ENCODE assay signal across 8 cellular contexts in the genomic region with DNA sequence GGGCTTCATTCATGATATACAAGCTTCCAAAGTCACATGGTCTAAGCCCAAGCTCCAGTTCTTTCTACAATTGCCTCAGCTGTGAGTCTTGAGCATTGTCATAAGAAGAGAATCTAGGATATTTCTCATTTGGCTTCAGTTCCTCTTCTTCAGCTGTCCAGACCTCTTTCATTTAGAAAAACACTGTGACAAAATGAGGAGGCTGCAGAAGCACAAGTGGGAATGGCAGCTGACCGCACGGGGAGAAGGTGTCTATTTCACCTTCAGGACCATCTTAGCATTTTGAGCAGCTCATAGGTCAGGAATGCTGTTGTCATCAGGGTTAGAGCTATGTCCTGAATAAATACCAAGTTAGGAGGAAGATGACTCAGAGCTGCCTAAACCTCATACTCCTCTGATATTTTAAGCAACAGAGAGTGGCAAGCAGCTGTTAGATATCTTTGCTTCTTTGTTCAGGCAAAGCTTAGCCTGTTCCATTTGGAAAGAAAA.
DNase-seq lines count a peak whose midpoint lies in the region; ATAC-seq and TF ChIP-seq lines count a peak whose summit lies in the region.

No MANE protein-coding gene starts in this region.

- ATAC-seq in GM19467 (IDR thresholded peaks at IDR 0.05; ENCODE audit: unreplicated experiment) (peak; percentile 78), HG03460 (IDR thresholded peaks at IDR 0.05; ENCODE audit: unreplicated experiment) (peak; percentile 87)

- H3K27me3 ChIP-seq in neuron (ENCODE audit: insufficient read depth, low read length) = no peaks in the 10 kb centered on the region

- CTCF ChIA-PET in HEK293T (lab: Yijun Ruan, JAX) = no interaction called here

- no peaks in the 10 kb centered on the region for H3K36me3 ChIP-seq in neuron (ENCODE audit: insufficient read depth, low read length)

- POLR2A ChIA-PET in HEK293T (lab: Yijun Ruan, JAX) = interaction anchor here (0.6 to 3.4 kb wide), 4 partner anchors 10 to 390 kb away, joined by 3 to 17 read pairs (median 4); a partner anchor contains a TSS

- H3K4me3 ChIP-seq in neuron (ENCODE audit: low read length) = no peak overlapping the region

- no peaks in the 10 kb centered on the region for H3K9me3 ChIP-seq in neuron (ENCODE audit: low read length)

- H3K4me1 ChIP-seq in neuron (ENCODE audit: insufficient read depth, low read length) = peaks cover 10% of the 10 kb centered on the region

- H2AFZ ChIP-seq in neuron (ENCODE audit: low read depth, low read length) = peak overlapping the region; percentile 6

- DNase-seq in Caki2 (ENCODE audit: low read depth) (peak; percentile 88), SW 1271 (lab: John Stamatoyannopoulos, UW) (peak; percentile 87 to 97), fibroblast of gingiva (ENCODE audit: low read depth) (peak; percentile 94), occipital lobe (lab: John Stamatoyannopoulos, UW) (no peak), HEK293T (ENCODE audit: extremely low spot score) (no peak)

- in situ Hi-C loops in Caki2 (cut with HindIII; ENCODE audit: low pct_unique_long_range_greater_than_20kb, low sequenced_read_pairs) = no loop called here

TF ChIP-seq in HEK293T, 16 proteins besides CTCF, POLR2A, EP300 and RAD21:
- TF ChIP-seq FOXM1 (IDR thresholded peaks at IDR 0.05; ENCODE audit: borderline replicate concordance) = no peak
- TF ChIP-seq CTBP1 (IDR thresholded peaks at IDR 0.05; ENCODE audit: borderline replicate concordance) = no peak
- TF ChIP-seq FOXA1 (IDR thresholded peaks at IDR 0.05) = no peak
- TF ChIP-seq L3MBTL2 (conservative IDR thresholded peaks at IDR 0.05) = no peak
- no peak for TF ChIP-seq FOXK2 (IDR thresholded peaks at IDR 0.05)
- TF ChIP-seq, protein P1, sequence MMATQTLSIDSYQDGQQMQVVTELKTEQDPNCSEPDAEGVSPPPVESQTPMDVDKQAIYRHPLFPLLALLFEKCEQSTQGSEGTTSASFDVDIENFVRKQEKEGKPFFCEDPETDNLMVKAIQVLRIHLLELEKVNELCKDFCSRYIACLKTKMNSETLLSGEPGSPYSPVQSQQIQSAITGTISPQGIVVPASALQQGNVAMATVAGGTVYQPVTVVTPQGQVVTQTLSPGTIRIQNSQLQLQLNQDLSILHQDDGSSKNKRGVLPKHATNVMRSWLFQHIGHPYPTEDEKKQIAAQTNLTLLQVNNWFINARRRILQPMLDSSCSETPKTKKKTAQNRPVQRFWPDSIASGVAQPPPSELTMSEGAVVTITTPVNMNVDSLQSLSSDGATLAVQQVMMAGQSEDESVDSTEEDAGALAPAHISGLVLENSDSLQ (IDR thresholded peaks at IDR 0.05) = no peak
- TF ChIP-seq ZNF384 (IDR thresholded peaks at IDR 0.05) = no peak
- no peak for TF ChIP-seq NFRKB (IDR thresholded peaks at IDR 0.05)
- no peak for TF ChIP-seq ELF4 (IDR thresholded peaks at IDR 0.05)
- no peak for TF ChIP-seq BHLHE40 (IDR thresholded peaks at IDR 0.05; ENCODE audit: borderline replicate concordance)
- no peak for TF ChIP-seq TARDBP (IDR thresholded peaks at IDR 0.05)
- TF ChIP-seq HDGF (IDR thresholded peaks at IDR 0.05; ENCODE audit: borderline replicate concordance) = no peak
- TF ChIP-seq SP1 (IDR thresholded peaks at IDR 0.05) = no peak
- no peak for TF ChIP-seq ARNT (IDR thresholded peaks at IDR 0.05)
- TF ChIP-seq LEF1 (IDR thresholded peaks at IDR 0.05; ENCODE audit: borderline replicate concordance) = no peak
- TF ChIP-seq SUZ12 (IDR thresholded peaks at IDR 0.05) = no peak

Comparison
In these comparisons a context has a peak if more than half of its experiments do, and no peak if none do; other contexts are left out.
1. DNase-seq: peak in Caki2 (single experiment), SW 1271 (2 of 2) and fibroblast of gingiva (single experiment); none in occipital lobe (single experiment) and HEK293T (single experiment).